ENCODE assay signal across 8 cellular contexts in genomic region chr5:121962943-121963342, GRCh38. TPM values are rescaled to one million over a fixed set of nuclear protein-coding genes. Genes with fewer than 3 reads are reported as not detected.
DNase-seq lines count a peak whose midpoint lies in the region; ATAC-seq and TF ChIP-seq lines count a peak whose summit lies in the region.

No MANE protein-coding gene starts in this region.

- in situ Hi-C loops in gastrocnemius medialis (cut with MboI; ENCODE audit: low sequenced_read_pairs in 4 of 4) = no loop called here

- no peaks in the 10 kb centered on the region for H3F3A ChIP-seq in GM23338 (replicated peaks; ENCODE audit: low read depth)

- H3K9me3 Mint-ChIP-seq in GM23338 = peaks cover 13% of the 10 kb centered on the region; the same call in 2 of the 3 replicates

- no peaks in the 10 kb centered on the region for H3K9me2 ChIP-seq in GM23338 (ENCODE audit: insufficient read depth)

- H3K4me2 ChIP-seq in GM23338 = peak overlapping the region; percentile 92

- H3K36me3 ChIP-seq in GM23338 (ENCODE audit: insufficient read depth) (no peaks in the 10 kb centered on the region), gastrocnemius medialis (no peaks in the 10 kb centered on the region)

- H3K4me1 ChIP-seq in GM23338 (ENCODE audit: insufficient read depth) = peaks cover 11% of the 10 kb centered on the region
- H3K4me1 ChIP-seq in gastrocnemius medialis = peaks cover 12 to 16% of the 10 kb centered on the region in 2 donors

- H3K27ac Mint-ChIP-seq in GM23338 = no peak overlapping the region

- no peaks in the 10 kb centered on the region for H4K20me1 ChIP-seq in GM23338 (replicated peaks; ENCODE audit: insufficient read depth)

- H3K4me3 Mint-ChIP-seq in GM23338 = peak overlapping the region; percentile 96

- peaks cover 60% of the 10 kb centered on the region for H3K79me2 ChIP-seq in GM23338 (replicated peaks; ENCODE audit: insufficient read depth)

- no peaks in the 10 kb centered on the region for H3K27me3 ChIP-seq in GM23338 (ENCODE audit: insufficient read depth)
- H3K27me3 ChIP-seq in gastrocnemius medialis = peaks cover 0 to 7% (median 0%) of the 10 kb centered on the region in 3 donors

- intact Hi-C loops in gastrocnemius medialis (cut with DNase I; ENCODE audit: low total_unique reads) = loop anchor here (5.0 kb wide), 2 partner anchors 194 to 1549 kb away; partner anchors contain the start of gene CSNK1G3

- DNase-seq in GM23338 (ENCODE audit: low spot score) (no peak), RKO (ENCODE audit: low spot score) (peak; percentile 71), fibroblast of pulmonary artery (ENCODE audit: low read depth) (no peak), gastrocnemius medialis (no peak), retina (no peak), NK-92 (lab: John Stamatoyannopoulos, UW; ENCODE audit: unreplicated experiment) (no peak), mucosa of gallbladder (ENCODE audit: low spot score) (no peak)
- no peak for DNase-seq in stimulated activated CD4-positive, alpha-beta T cell treated with anti-CD3 and anti-CD28 coated beads, Interleukin-4, amount 100 ng/mL, for 1 hour

- no peaks in the 10 kb centered on the region for H3K9me3 ChIP-seq in gastrocnemius medialis

- H2AFZ ChIP-seq in GM23338 = no peak overlapping the region

- H3K4me3 ChIP-seq in GM23338 (peak overlapping the region; percentile 75), fibroblast of pulmonary artery (replicated peaks; ENCODE audit: low read depth, low read length) (peak overlapping the region; percentile 98), gastrocnemius medialis (peak overlapping the region; percentile 74 to 92 (median 87))

- peaks cover 25% of the 10 kb centered on the region for H3K36me3 Mint-ChIP-seq in GM23338 (ENCODE audit: low read depth)

- no peak for TF ChIP-seq POLR2A in gastrocnemius medialis (IDR thresholded peaks at IDR 0.05)

- H3K27ac ChIP-seq in GM23338 (ENCODE audit: low read depth) (no peak overlapping the region), gastrocnemius medialis (peak overlapping the region in 2 of 4 donors; percentile 85 to 86)

- no peak for TF ChIP-seq CTCF in GM23338 (conservative IDR thresholded peaks at IDR 0.05; ENCODE audit: low read depth in 2 of 2)
- no peak for TF ChIP-seq CTCF in fibroblast of pulmonary artery (IDR thresholded peaks at IDR 0.05; ENCODE audit: low read length, missing control alignments)
- TF ChIP-seq CTCF in gastrocnemius medialis (IDR thresholded peaks at IDR 0.05 in 4 of 5, conservative IDR thresholded peaks at IDR 0.05 in 1 of 5) = no peak

- H3K27me3 Mint-ChIP-seq in GM23338 (ENCODE audit: insufficient read depth, low read depth, poor library complexity) = peaks cover 8% of the 10 kb centered on the region

- ATAC-seq in GM23338 (no peak), gastrocnemius medialis (no peak)

- peaks cover 13% of the 10 kb centered on the region for H3K4me1 Mint-ChIP-seq in GM23338

TF ChIP-seq in GM23338, 12 proteins besides CTCF, POLR2A, EP300 and RAD21:
- TF ChIP-seq REST (IDR thresholded peaks at IDR 0.05; ENCODE audit: unreplicated experiment) = no peak
- no peak for TF ChIP-seq ZNF462 (CRISPR knock-in tag; IDR thresholded peaks at IDR 0.05)
- TF ChIP-seq ETS1 (IDR thresholded peaks at IDR 0.05) = no peak

RNA-seq across cellular contexts. Expression of gene SRFBP1, which starts 1.2 kb away (rescaled TPM):
- total RNA-seq in GM23338 (2014; rRNA removed; shearing (Covaris generic)) = 28.5 and 34.5 TPM in 2 replicates
- polyA plus RNA-seq in GM23338 (2016; fragmentation: Nextera tagmentation; extraction: Ambion mirVana) = 26.6 and 34.5 TPM in 2 replicates
- total RNA-seq in gastrocnemius medialis (10 to 100 TPM in 1 of 4 donors, 1 to 10 TPM in 3; 5.9 to 17.4 (median 8.2) TPM), mucosa of gallbladder (9.4 TPM)
